Comparison of ENCODE assay signal across 11 cellular contexts in genomic region chr13:111280666-111281577, GRCh38. TPM values are rescaled to one million over a fixed set of nuclear protein-coding genes. Genes with fewer than 3 reads are reported as not detected.
DNase-seq lines count a peak whose midpoint lies in the region; ATAC-seq and TF ChIP-seq lines count a peak whose summit lies in the region.
"Had no signal": no experiment of that assay in that cellular context is flagged by ENCODE, and none has a peak within 500 bp of the region (broad histone marks: within the 10 kb centered on the region; RNA-seq: fewer than 3 reads in every experiment).

No MANE protein-coding gene starts in this region.

- H3K36me3 Mint-ChIP-seq in activated CD8-positive, alpha-beta T cell treated with anti-CD3 and anti-CD28 coated beads for 36 hours (ENCODE audit: low read depth): peaks cover 47% of the 10 kb centered on the region
- peaks cover 57% of the 10 kb centered on the region for H3K36me3 Mint-ChIP-seq in activated CD8-positive, alpha-beta T cell treated with anti-CD3 and anti-CD28 coated beads, Interleukin-2, amount 10 ng/mL, durations not matched to agents 7 days and 5 days (ENCODE audit: low read depth)
- H3K36me3 Mint-ChIP-seq in MCF 10A (ENCODE audit: insufficient read depth, unreplicated experiment): peaks cover 62% of the 10 kb centered on the region

- H3K27me3 ChIP-seq in muscle layer of duodenum (ENCODE audit: low read depth, low read length) (no peaks in the 10 kb centered on the region), uterus (no peaks in the 10 kb centered on the region)
- H3K27me3 ChIP-seq: colonic mucosa had no signal

- POLR2A ChIA-PET in activated CD8-positive, alpha-beta T cell treated with anti-CD3 and anti-CD28 coated beads for 36 hours (lab: Charles Lee): no interaction called here
- POLR2A ChIA-PET in activated CD8-positive, alpha-beta T cell treated with anti-CD3 and anti-CD28 coated beads, Interleukin-2, amount 10 ng/mL, durations not matched to agents 7 days and 5 days (lab: Charles Lee): no interaction called here
- POLR2A ChIA-PET in MCF 10A (lab: Yijun Ruan, JAX): interaction anchor here (1.1 kb wide), 1 partner anchor 10 kb away, joined by 3 read pairs; no protein-coding TSS in a partner anchor

- no peak for TF ChIP-seq CTCF in activated CD8-positive, alpha-beta T cell treated with anti-CD3 and anti-CD28 coated beads for 36 hours (IDR thresholded peaks at IDR 0.05)
- no peak for TF ChIP-seq CTCF in uterus (IDR thresholded peaks at IDR 0.05)
- no peak for TF ChIP-seq CTCF in MCF 10A (IDR thresholded peaks at IDR 0.05; ENCODE audit: unreplicated experiment)

- TF ChIP-seq POLR2A in uterus (IDR thresholded peaks at IDR 0.05): no peak

- intact Hi-C loops in activated CD8-positive, alpha-beta T cell treated with anti-CD3 and anti-CD28 coated beads for 36 hours (cut with micrococcal nuclease): no loop called here
- intact Hi-C loops in uterus (cut with DNase I; ENCODE audit: low total_unique reads): no loop called here
- intact Hi-C loops in MCF 10A (cut with micrococcal nuclease): no loop called here

- H3K4me3 Mint-ChIP-seq in activated CD8-positive, alpha-beta T cell treated with anti-CD3 and anti-CD28 coated beads for 36 hours: no peak overlapping the region
- no peak overlapping the region for H3K4me3 Mint-ChIP-seq in activated CD8-positive, alpha-beta T cell treated with anti-CD3 and anti-CD28 coated beads, Interleukin-2, amount 10 ng/mL, durations not matched to agents 7 days and 5 days
- no peak overlapping the region for H3K4me3 Mint-ChIP-seq in MCF 10A (ENCODE audit: unreplicated experiment)

- no peaks in the 10 kb centered on the region for H3K27me3 Mint-ChIP-seq in activated CD8-positive, alpha-beta T cell treated with anti-CD3 and anti-CD28 coated beads for 36 hours
- no peaks in the 10 kb centered on the region for H3K27me3 Mint-ChIP-seq in activated CD8-positive, alpha-beta T cell treated with anti-CD3 and anti-CD28 coated beads, Interleukin-2, amount 10 ng/mL, durations not matched to agents 7 days and 5 days (ENCODE audit: low read depth)
- no peaks in the 10 kb centered on the region for H3K27me3 Mint-ChIP-seq in MCF 10A (ENCODE audit: insufficient read depth, unreplicated experiment)

- H3K36me3 ChIP-seq in muscle layer of duodenum (ENCODE audit: control insufficient read depth in 1 of 2, insufficient read depth in 2 of 2, low read length in 2 of 2) (peaks cover 44 to 54% of the 10 kb centered on the region in 2 donors), uterus (no peaks in the 10 kb centered on the region)

- H3K9me3 Mint-ChIP-seq in activated CD8-positive, alpha-beta T cell treated with anti-CD3 and anti-CD28 coated beads for 36 hours: no peaks in the 10 kb centered on the region
- no peaks in the 10 kb centered on the region for H3K9me3 Mint-ChIP-seq in activated CD8-positive, alpha-beta T cell treated with anti-CD3 and anti-CD28 coated beads, Interleukin-2, amount 10 ng/mL, durations not matched to agents 7 days and 5 days (ENCODE audit: insufficient read depth)
- no peaks in the 10 kb centered on the region for H3K9me3 Mint-ChIP-seq in MCF 10A (ENCODE audit: unreplicated experiment)

- peak overlapping the region in 1 of 2 donors; percentile 9 for H3K4me3 ChIP-seq in muscle layer of duodenum (ENCODE audit: low read depth in 1 of 2, low read length in 2 of 2)
- no peak overlapping the region for H3K4me3 ChIP-seq in uterus
- H3K4me3 ChIP-seq: colonic mucosa had no signal

- H3K27ac Mint-ChIP-seq in activated CD8-positive, alpha-beta T cell treated with anti-CD3 and anti-CD28 coated beads for 36 hours: peak overlapping the region; percentile 34
- no peak overlapping the region for H3K27ac Mint-ChIP-seq in activated CD8-positive, alpha-beta T cell treated with anti-CD3 and anti-CD28 coated beads, Interleukin-2, amount 10 ng/mL, durations not matched to agents 7 days and 5 days
- H3K27ac Mint-ChIP-seq in MCF 10A (ENCODE audit: low read depth, unreplicated experiment): no peak overlapping the region

- H3K4me1 ChIP-seq in muscle layer of duodenum (ENCODE audit: control insufficient read depth in 1 of 2, insufficient read depth in 2 of 2, low read length in 2 of 2) (peaks cover 8 to 16% of the 10 kb centered on the region in 2 donors), uterus (no peaks in the 10 kb centered on the region)
- H3K4me1 ChIP-seq: colonic mucosa had no signal

- H3K27ac ChIP-seq in muscle layer of duodenum (ENCODE audit: low read length) (peak overlapping the region; percentile 85), uterus (peak overlapping the region; percentile 73 to 90)
- H3K27ac ChIP-seq: colonic mucosa had no signal

- no TSS peak for BruUV-seq in MCF 10A (replicated peaks; lab: Mats Ljungman, UMichigan)

- H3K9me3 ChIP-seq in muscle layer of duodenum (ENCODE audit: control insufficient read depth in 1 of 2, low read length in 2 of 2): no peaks in the 10 kb centered on the region
- no peaks in the 10 kb centered on the region for H3K9me3 ChIP-seq in uterus
- H3K9me3 ChIP-seq: colonic mucosa had no signal

- CTCF ChIA-PET in activated CD8-positive, alpha-beta T cell treated with anti-CD3 and anti-CD28 coated beads for 36 hours (lab: Charles Lee): interaction anchor here (1.4 kb wide), 1 partner anchor 213 kb away, joined by 7 read pairs; no protein-coding TSS in a partner anchor
- CTCF ChIA-PET in activated CD8-positive, alpha-beta T cell treated with anti-CD3 and anti-CD28 coated beads, Interleukin-2, amount 10 ng/mL, durations not matched to agents 7 days and 5 days (lab: Charles Lee): interaction anchor here (1.1 kb wide), 1 partner anchor 148 kb away, joined by 3 read pairs; no protein-coding TSS in a partner anchor
- CTCF ChIA-PET in MCF 10A (lab: Yijun Ruan, JAX): interaction anchor here (0.6 to 1.2 kb wide), 4 partner anchors 75 to 1162 kb away, joined by 3 to 4 read pairs (median 4); no protein-coding TSS in a partner anchor

- ATAC-seq in activated CD8-positive, alpha-beta T cell treated with anti-CD3 and anti-CD28 coated beads for 36 hours: no peak
- ATAC-seq in activated CD8-positive, alpha-beta T cell treated with anti-CD3 and anti-CD28 coated beads, Interleukin-2, amount 10 ng/mL, durations not matched to agents 7 days and 5 days: no peak
- ATAC-seq in GM21619 (IDR thresholded peaks at IDR 0.05; ENCODE audit: unreplicated experiment): no peak

- H3K4me1 Mint-ChIP-seq in activated CD8-positive, alpha-beta T cell treated with anti-CD3 and anti-CD28 coated beads for 36 hours (ENCODE audit: low read depth): peaks cover 8% of the 10 kb centered on the region
- H3K4me1 Mint-ChIP-seq in activated CD8-positive, alpha-beta T cell treated with anti-CD3 and anti-CD28 coated beads, Interleukin-2, amount 10 ng/mL, durations not matched to agents 7 days and 5 days (ENCODE audit: low read depth): peaks cover 5% of the 10 kb centered on the region
- H3K4me1 Mint-ChIP-seq in MCF 10A (ENCODE audit: insufficient read depth, unreplicated experiment): no peaks in the 10 kb centered on the region

- no peak for DNase-seq in activated CD8-positive, alpha-beta T cell treated with anti-CD3 and anti-CD28 coated beads for 36 hours
- no peak for DNase-seq in activated CD8-positive, alpha-beta T cell treated with anti-CD3 and anti-CD28 coated beads, Interleukin-2, amount 10 ng/mL, durations not matched to agents 7 days and 5 days
- peak; percentile 13 for DNase-seq in dermis blood vessel endothelial cell
- DNase-seq in uterus: no peak
- DNase-seq in NCI-H187 (lab: John Stamatoyannopoulos, UW): no peak
- no peak for DNase-seq in MCF 10A (ENCODE audit: unreplicated experiment)
- DNase-seq: colonic mucosa, NCI-H1048, nucleus accumbens had no signal

RNA-seq across cellular contexts. Expression of gene TEX29, which starts 39.5 kb away (rescaled TPM):
- under 1 TPM; 0.50 to 0.67 TPM for total RNA-seq in activated CD8-positive, alpha-beta T cell treated with anti-CD3 and anti-CD28 coated beads for 36 hours
- not detected for total RNA-seq in activated CD8-positive, alpha-beta T cell treated with anti-CD3 and anti-CD28 coated beads, Interleukin-2, amount 10 ng/mL, durations not matched to agents 7 days and 5 days
- total RNA-seq in dermis blood vessel endothelial cell (0.14 and 0.85 TPM in 2 replicates), uterus (under 1 TPM in 1 of 4 donors, not detected in 3; 0.91 TPM), MCF 10A (2022) (not detected in 2 replicates)
